ENCODE assay signal across 34 cellular contexts in genomic region chr4:189322426-189322825, GRCh38.
"Had no signal": no experiment of that assay in that cellular context is flagged by ENCODE, and none has a peak within 500 bp of the region (broad histone marks: within the 10 kb centered on the region; RNA-seq: fewer than 3 reads in every experiment).

No MANE protein-coding gene starts in this region.

- H3K27me3 Mint-ChIP-seq: activated B cell treated with CpG ODN at 0.5 μM for 24 hours; activated CD4-positive, alpha-beta memory T cell treated with anti-CD3 and anti-CD28 coated beads for 36 hours; activated CD4-positive, alpha-beta memory T cell treated with anti-CD3 and anti-CD28 coated beads, Interleukin-2, amount 10 ng/mL, durations not matched to agents 7 days and 5 days; activated CD4-positive, alpha-beta T cell treated with anti-CD3 and anti-CD28 coated beads for 36 hours; activated CD4-positive, alpha-beta T cell treated with anti-CD3 and anti-CD28 coated beads, Interleukin-2, amount 10 ng/mL, durations not matched to agents 24 days and 14 days; activated CD4-positive, alpha-beta T cell treated with anti-CD3 and anti-CD28 coated beads, Interleukin-2, amount 10 ng/mL, durations not matched to agents 7 days and 5 days; activated CD8-positive, alpha-beta memory T cell treated with anti-CD3 and anti-CD28 coated beads, Interleukin-2, amount 10 ng/mL, durations not matched to agents 7 days and 5 days; activated CD8-positive, alpha-beta T cell treated with anti-CD3 and anti-CD28 coated beads for 36 hours; T-cell; T-helper 17 cell had no signal

- H3K27ac Mint-ChIP-seq: activated B cell treated with CpG ODN at 0.5 μM for 24 hours; activated CD4-positive, alpha-beta memory T cell treated with anti-CD3 and anti-CD28 coated beads for 36 hours; activated CD4-positive, alpha-beta memory T cell treated with anti-CD3 and anti-CD28 coated beads, Interleukin-2, amount 10 ng/mL, durations not matched to agents 7 days and 5 days; activated CD4-positive, alpha-beta T cell treated with anti-CD3 and anti-CD28 coated beads for 36 hours; activated CD4-positive, alpha-beta T cell treated with anti-CD3 and anti-CD28 coated beads, Interleukin-2, amount 10 ng/mL, durations not matched to agents 24 days and 14 days; activated CD4-positive, alpha-beta T cell treated with anti-CD3 and anti-CD28 coated beads, Interleukin-2, amount 10 ng/mL, durations not matched to agents 7 days and 5 days; activated CD8-positive, alpha-beta memory T cell treated with anti-CD3 and anti-CD28 coated beads, Interleukin-2, amount 10 ng/mL, durations not matched to agents 7 days and 5 days; activated CD8-positive, alpha-beta T cell treated with anti-CD3 and anti-CD28 coated beads for 36 hours; activated CD8-positive, alpha-beta T cell treated with anti-CD3 and anti-CD28 coated beads, Interleukin-2, amount 10 ng/mL, durations not matched to agents 7 days and 5 days; T-cell; T-helper 1 cell treated with Interleukin-12 subunit alpha and Interleukin-12 subunit beta and Interleukin-4 antibody, amounts not matched to agents 30 μg/mL and 1 μg/mL, for 36 hours; T-helper 17 cell; T-helper 2 cell treated with Interferon-gamma antibody and Interleukin-4, amounts not matched to agents 5 μg/mL and 100 μg/mL, for 36 hours; WTC11 had no signal

- H3K36me3 Mint-ChIP-seq: activated CD4-positive, alpha-beta memory T cell treated with anti-CD3 and anti-CD28 coated beads for 36 hours; activated CD8-positive, alpha-beta memory T cell treated with anti-CD3 and anti-CD28 coated beads, Interleukin-2, amount 10 ng/mL, durations not matched to agents 7 days and 5 days; T-cell had no signal

- H3K4me1 Mint-ChIP-seq: activated B cell treated with CpG ODN at 0.5 μM for 24 hours; activated CD4-positive, alpha-beta memory T cell treated with anti-CD3 and anti-CD28 coated beads, Interleukin-2, amount 10 ng/mL, durations not matched to agents 7 days and 5 days; activated CD4-positive, alpha-beta T cell treated with anti-CD3 and anti-CD28 coated beads for 36 hours; activated CD4-positive, alpha-beta T cell treated with anti-CD3 and anti-CD28 coated beads, Interleukin-2, amount 10 ng/mL, durations not matched to agents 24 days and 14 days; activated CD4-positive, alpha-beta T cell treated with anti-CD3 and anti-CD28 coated beads, Interleukin-2, amount 10 ng/mL, durations not matched to agents 7 days and 5 days; activated CD8-positive, alpha-beta memory T cell treated with anti-CD3 and anti-CD28 coated beads, Interleukin-2, amount 10 ng/mL, durations not matched to agents 7 days and 5 days; T-cell; T-helper 17 cell; WTC11 had no signal

- H3K27ac ChIP-seq: VCaP, WERI-Rb-1 had no signal

- ATAC-seq: activated CD4-positive, alpha-beta T cell treated with anti-CD3 and anti-CD28 coated beads for 36 hours; activated CD4-positive, CD25-positive, alpha-beta regulatory T cell treated with anti-CD3 and anti-CD28 coated beads, Interleukin-2, amount 50 U/mL, for 24 hours; activated CD8-positive, alpha-beta memory T cell treated with anti-CD3 and anti-CD28 coated beads, Interleukin-2, amount 10 ng/mL, durations not matched to agents 7 days and 5 days; activated CD8-positive, alpha-beta T cell treated with anti-CD3 and anti-CD28 coated beads for 36 hours; activated CD8-positive, alpha-beta T cell treated with anti-CD3 and anti-CD28 coated beads, Interleukin-2, amount 10 ng/mL, durations not matched to agents 7 days and 5 days; T-cell; T-helper 17 cell; WTC11 had no signal

- H3K9me3 Mint-ChIP-seq: activated CD4-positive, alpha-beta T cell treated with anti-CD3 and anti-CD28 coated beads, Interleukin-2, amount 10 ng/mL, durations not matched to agents 7 days and 5 days had no signal

- H3K36me3 ChIP-seq: WERI-Rb-1 had no signal

- FAIRE-seq: TTC549 had no signal

- DNase-seq: activated B cell treated with CpG ODN at 0.5 μM for 24 hours; activated CD4-positive, alpha-beta memory T cell treated with anti-CD3 and anti-CD28 coated beads for 36 hours; activated CD4-positive, alpha-beta memory T cell treated with anti-CD3 and anti-CD28 coated beads, Interleukin-2, amount 10 ng/mL, durations not matched to agents 7 days and 5 days; activated CD4-positive, alpha-beta T cell treated with anti-CD3 and anti-CD28 coated beads for 1 hour; activated CD4-positive, alpha-beta T cell treated with anti-CD3 and anti-CD28 coated beads for 36 hours; activated CD4-positive, alpha-beta T cell treated with anti-CD3 and anti-CD28 coated beads for 4 hours; activated CD4-positive, alpha-beta T cell treated with anti-CD3 and anti-CD28 coated beads for 48 hours; activated CD4-positive, alpha-beta T cell treated with anti-CD3 and anti-CD28 coated beads, Interleukin-2, amount 10 ng/mL, durations not matched to agents 24 days and 14 days; activated CD4-positive, alpha-beta T cell treated with anti-CD3 and anti-CD28 coated beads, Interleukin-2, amount 10 ng/mL, durations not matched to agents 7 days and 5 days; activated CD4-positive, alpha-beta T cell treated with anti-CD3 and anti-CD28 coated beads, Interleukin-2, amount 50 U/mL, for 1 hour; activated CD4-positive, alpha-beta T cell treated with anti-CD3 and anti-CD28 coated beads, Interleukin-2, amount 50 U/mL, for 4 hours; activated CD4-positive, alpha-beta T cell treated with anti-CD3 and anti-CD28 coated beads, Interleukin-2, amount 50 U/mL, for 48 hours; activated CD4-positive, CD25-positive, alpha-beta regulatory T cell; activated CD4-positive, CD25-positive, alpha-beta regulatory T cell treated with anti-CD3 and anti-CD28 coated beads, Interleukin-2, amount 50 U/mL, for 72 hours; activated CD8-positive, alpha-beta memory T cell treated with anti-CD3 and anti-CD28 coated beads for 24 hours; activated CD8-positive, alpha-beta memory T cell treated with anti-CD3 and anti-CD28 coated beads, Interleukin-2, amount 10 ng/mL, durations not matched to agents 7 days and 5 days; activated CD8-positive, alpha-beta memory T cell treated with anti-CD3 and anti-CD28 coated beads, Interleukin-2, amount 50 U/mL, for 4 hours; activated CD8-positive, alpha-beta memory T cell treated with anti-CD3 and anti-CD28 coated beads, Interleukin-2, amount 50 U/mL, for 48 hours; activated CD8-positive, alpha-beta T cell treated with anti-CD3 and anti-CD28 coated beads for 36 hours; activated CD8-positive, alpha-beta T cell treated with anti-CD3 and anti-CD28 coated beads, Interleukin-2, amount 10 ng/mL, durations not matched to agents 7 days and 5 days; activated T-cell treated with anti-CD3 and anti-CD28 coated beads for 4 hours; T-cell; T-helper 1 cell; T-helper 17 cell; T-helper 2 cell; T-helper 9 cell; T1000; WERI-Rb-1 had no signal

- H3K4me3 Mint-ChIP-seq: activated B cell treated with CpG ODN at 0.5 μM for 24 hours; activated CD4-positive, alpha-beta memory T cell treated with anti-CD3 and anti-CD28 coated beads for 36 hours; activated CD4-positive, alpha-beta memory T cell treated with anti-CD3 and anti-CD28 coated beads, Interleukin-2, amount 10 ng/mL, durations not matched to agents 7 days and 5 days; activated CD4-positive, alpha-beta T cell treated with anti-CD3 and anti-CD28 coated beads for 36 hours; activated CD4-positive, alpha-beta T cell treated with anti-CD3 and anti-CD28 coated beads, Interleukin-2, amount 10 ng/mL, durations not matched to agents 24 days and 14 days; activated CD4-positive, alpha-beta T cell treated with anti-CD3 and anti-CD28 coated beads, Interleukin-2, amount 10 ng/mL, durations not matched to agents 7 days and 5 days; activated CD8-positive, alpha-beta memory T cell treated with anti-CD3 and anti-CD28 coated beads, Interleukin-2, amount 10 ng/mL, durations not matched to agents 7 days and 5 days; activated CD8-positive, alpha-beta T cell treated with anti-CD3 and anti-CD28 coated beads for 36 hours; activated CD8-positive, alpha-beta T cell treated with anti-CD3 and anti-CD28 coated beads, Interleukin-2, amount 10 ng/mL, durations not matched to agents 7 days and 5 days; T-cell; T-helper 1 cell treated with Interleukin-12 subunit alpha and Interleukin-12 subunit beta and Interleukin-4 antibody, amounts not matched to agents 30 μg/mL and 1 μg/mL, for 36 hours; T-helper 17 cell; T-helper 2 cell treated with Interferon-gamma antibody and Interleukin-4, amounts not matched to agents 5 μg/mL and 100 μg/mL, for 36 hours; WTC11 had no signal
